In genomic region chr22:37744589-37744988, GRCh38 we compare ENCODE assay signal across 1 cellular context.
TF ChIP-seq lines count a peak whose summit lies in the region.

No MANE protein-coding gene starts in this region.

TF ChIP-seq in H1, 55 proteins besides CTCF, POLR2A, EP300 and RAD21:
- TF ChIP-seq NRF1 (IDR thresholded peaks at IDR 0.05; ENCODE audit: low read depth, low read length) = no peak
- TF ChIP-seq TEAD4 (IDR thresholded peaks at IDR 0.05; ENCODE audit: low read depth, low read length) = no peak
- TF ChIP-seq BACH1 (IDR thresholded peaks at IDR 0.05; ENCODE audit: low read length) = no peak
- TF ChIP-seq TBP (IDR thresholded peaks at IDR 0.05; ENCODE audit: low read depth, low read length) = no peak
- no peak for TF ChIP-seq SRF (IDR thresholded peaks at IDR 0.05; ENCODE audit: low read depth, low read length)
- no peak for TF ChIP-seq KDM4A (IDR thresholded peaks at IDR 0.05; ENCODE audit: low read depth, low read length, severe bottlenecking)
- no peak for TF ChIP-seq TCF12 (IDR thresholded peaks at IDR 0.05; ENCODE audit: low read depth, low read length)
- no peak for TF ChIP-seq CHD1 (IDR thresholded peaks at IDR 0.05; ENCODE audit: low read depth, low read length)
- TF ChIP-seq PHF8 (conservative IDR thresholded peaks at IDR 0.05; ENCODE audit: low read depth, low read length) = no peak
- TF ChIP-seq YY1 (IDR thresholded peaks at IDR 0.05; ENCODE audit: low read depth, low read length) = no peak
- TF ChIP-seq RFX5 (IDR thresholded peaks at IDR 0.05; ENCODE audit: borderline replicate concordance, low read depth, low read length) = no peak
